1 cellular context compared by ENCODE assay signal in the genomic region with DNA sequence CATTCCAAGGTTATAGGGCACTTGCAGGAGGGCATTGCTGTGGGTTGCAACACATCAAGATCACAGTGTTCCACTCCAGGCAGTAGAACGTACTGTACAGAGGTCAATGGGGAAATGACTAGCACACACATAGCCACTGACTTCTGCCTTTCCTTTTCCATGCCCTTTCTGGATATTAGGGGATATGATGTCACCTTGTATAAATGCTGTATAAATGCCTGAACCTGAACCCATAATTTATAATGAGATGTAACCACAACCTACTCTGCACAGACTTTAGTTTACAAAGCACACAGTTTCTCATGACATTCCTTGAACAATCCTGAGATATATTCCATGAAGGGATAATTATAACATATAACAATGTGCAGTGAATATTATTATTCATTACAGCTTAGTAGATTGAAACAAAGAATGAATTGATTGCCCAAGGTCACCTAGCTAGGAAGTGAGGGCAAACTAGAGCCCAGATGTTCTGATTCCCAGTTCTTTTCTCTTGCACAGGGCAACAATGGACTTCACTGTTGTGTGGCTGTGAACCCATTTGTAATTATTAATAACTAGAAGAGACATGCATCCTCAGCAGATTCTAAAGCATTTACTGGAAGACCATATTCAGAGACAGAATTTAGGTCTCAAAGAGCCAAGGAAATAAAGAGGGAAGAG.
TF ChIP-seq lines count a peak whose summit lies in the region.

No MANE protein-coding gene starts in this region.

TF ChIP-seq in HepG2, 621 proteins besides CTCF, POLR2A, EP300 and RAD21:
- TF ChIP-seq CEBPB (IDR thresholded peaks at IDR 0.05; ENCODE audit: borderline replicate concordance, low read depth, low read length) (peak; percentile 60; the same call in 1 of the 2 replicates), ZNF251 (CRISPR knock-in tag; IDR thresholded peaks at IDR 0.05) (no peak)
